ENCODE assay signal across 8 cellular contexts in the genomic region with DNA sequence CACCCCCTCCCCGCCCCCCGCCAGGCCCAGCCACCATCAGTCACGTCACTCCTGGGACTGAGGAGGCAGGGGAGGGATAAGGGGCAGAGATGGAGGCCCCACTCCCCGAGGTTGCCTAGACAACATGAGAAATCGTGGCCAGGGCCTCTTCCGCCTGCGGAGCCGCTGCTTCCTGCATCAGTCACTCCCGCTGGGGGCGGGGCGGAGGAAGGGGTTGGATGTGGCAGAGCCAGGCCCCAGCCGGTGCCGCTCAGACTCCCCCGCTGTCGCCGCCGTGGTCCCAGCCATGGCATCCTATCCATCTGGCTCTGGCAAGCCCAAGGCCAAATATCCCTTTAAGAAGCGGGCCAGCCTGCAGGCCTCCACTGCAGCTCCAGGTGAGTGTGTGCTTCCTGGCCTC. TPM values are rescaled to one million over a fixed set of nuclear protein-coding genes. Genes with fewer than 3 reads are reported as not detected.
DNase-seq lines count a peak whose midpoint lies in the region; ATAC-seq and TF ChIP-seq lines count a peak whose summit lies in the region.

No MANE protein-coding gene starts in this region.

- no peaks in the 10 kb centered on the region for H3K27me3 Mint-ChIP-seq in activated naive CD8-positive, alpha-beta T cell treated with anti-CD3 and anti-CD28 coated beads for 36 hours

- peak; percentile 90 for DNase-seq in NCI-H1105 (lab: John Stamatoyannopoulos, UW)
- peak; percentile 94 for DNase-seq in SKM-1 (lab: John Stamatoyannopoulos, UW; ENCODE audit: unreplicated experiment)
- peak; percentile 98 for DNase-seq in activated naive CD8-positive, alpha-beta T cell treated with anti-CD3 and anti-CD28 coated beads for 36 hours
- peak; percentile 87 to 99 (median 94) for DNase-seq in head of caudate nucleus
- DNase-seq in ovary: peak; percentile 89 to 94 (median 93)

- H3K27ac ChIP-seq in ovary (peak overlapping the region; percentile 48 to 84), thymus (ENCODE audit: low read depth) (peak overlapping the region; percentile 39)

- peaks cover 49% of the 10 kb centered on the region for H3K4me1 Mint-ChIP-seq in activated naive CD8-positive, alpha-beta T cell treated with anti-CD3 and anti-CD28 coated beads for 36 hours

- H3K9me3 ChIP-seq in ovary (no peaks in the 10 kb centered on the region), thymus (ENCODE audit: control insufficient read depth) (no peaks in the 10 kb centered on the region)

- peak; percentile 21 for TF ChIP-seq POLR2A in GM10847 (IDR thresholded peaks at IDR 0.05; ENCODE audit: extremely low read depth, insufficient read length)
- no peak for TF ChIP-seq POLR2A in ovary (IDR thresholded peaks at IDR 0.05)

- WGBS in ovary, 3 donors: 0 to 1% (median 0%) methylated on average over 17 to 18 of the region's 18 CpGs
- under 1% methylated on average over 18 of the region's 18 CpGs for WGBS in thymus

- TF ChIP-seq EP300 in ovary (IDR thresholded peaks at IDR 0.05): no peak

- H3K4me3 ChIP-seq in ovary (peak overlapping the region; percentile 59), thymus (ENCODE audit: low read length) (peak overlapping the region; percentile 68)

- no peaks in the 10 kb centered on the region for H3K9me3 Mint-ChIP-seq in activated naive CD8-positive, alpha-beta T cell treated with anti-CD3 and anti-CD28 coated beads for 36 hours

- peaks cover 14% of the 10 kb centered on the region for H3K36me3 Mint-ChIP-seq in activated naive CD8-positive, alpha-beta T cell treated with anti-CD3 and anti-CD28 coated beads for 36 hours

- H3K27me3 ChIP-seq in ovary (no peaks in the 10 kb centered on the region), thymus (ENCODE audit: control insufficient read depth, insufficient read depth) (no peaks in the 10 kb centered on the region)

- H3K36me3 ChIP-seq in ovary (no peaks in the 10 kb centered on the region), thymus (ENCODE audit: control insufficient read depth, insufficient read depth) (peaks cover 3% of the 10 kb centered on the region)

- no peak for TF ChIP-seq CTCF in ovary (IDR thresholded peaks at IDR 0.05)

- peak overlapping the region; percentile 96 for H3K27ac Mint-ChIP-seq in activated naive CD8-positive, alpha-beta T cell treated with anti-CD3 and anti-CD28 coated beads for 36 hours

- intact Hi-C loops in head of caudate nucleus (cut with DNase I): loop anchor here (5.0 kb wide), 1 partner anchor 74 kb away; a partner anchor contains a TSS
- intact Hi-C loops in ovary (cut with DNase I): no loop called here

- H3K4me1 ChIP-seq in ovary (ENCODE audit: insufficient read depth): peaks cover 8% of the 10 kb centered on the region
- H3K4me1 ChIP-seq in thymus (ENCODE audit: control insufficient read depth, insufficient read depth, low read length): peaks cover 34% of the 10 kb centered on the region

- ATAC-seq in HG02678 (IDR thresholded peaks at IDR 0.05; ENCODE audit: unreplicated experiment): peak; percentile 71

- peak overlapping the region; percentile 96 for H3K4me3 Mint-ChIP-seq in activated naive CD8-positive, alpha-beta T cell treated with anti-CD3 and anti-CD28 coated beads for 36 hours

RNA-seq across cellular contexts. Expression of a gene that starts 1.3 kb away (rescaled TPM):
- 10 to 100 TPM; 89.5 to 91.4 TPM for total RNA-seq in activated naive CD8-positive, alpha-beta T cell treated with anti-CD3 and anti-CD28 coated beads for 36 hours
- 10 to 100 TPM; 40.5 to 86.0 (median 64.8) TPM for total RNA-seq in ovary
- polyA plus RNA-seq in ovary (10 to 100 TPM; 19.4 to 25.7 TPM), thymus (32.8 TPM)

RNA-seq across cellular contexts. Expression of a gene that starts 1.5 kb away (rescaled TPM):
- total RNA-seq in activated naive CD8-positive, alpha-beta T cell treated with anti-CD3 and anti-CD28 coated beads for 36 hours: under 1 TPM; 0.64 to 0.91 TPM
- total RNA-seq in ovary: not detected
- polyA plus RNA-seq in ovary (not detected), thymus (0.05 TPM)

RNA-seq across cellular contexts. Expression of a gene that starts 35.0 kb away (rescaled TPM):
- total RNA-seq in activated naive CD8-positive, alpha-beta T cell treated with anti-CD3 and anti-CD28 coated beads for 36 hours: 1 to 10 TPM; 2.4 to 3.0 TPM
- 10 to 100 TPM; 23.0 to 91.8 (median 47.2) TPM for total RNA-seq in ovary
- 100 to 1,000 TPM in 1 of 2 donors, 10 to 100 TPM in 1; 43.3 to 116 TPM for polyA plus RNA-seq in ovary
- polyA plus RNA-seq in thymus: 15.6 TPM

RNA-seq across cellular contexts. Expression of a gene that starts 47.0 kb away (rescaled TPM):
- total RNA-seq in activated naive CD8-positive, alpha-beta T cell treated with anti-CD3 and anti-CD28 coated beads for 36 hours: 1 to 10 TPM; 7.4 to 8.5 TPM
- total RNA-seq in ovary: 100 to 1,000 TPM; 101 to 318 (median 195) TPM
- 100 to 1,000 TPM; 202 to 209 TPM for polyA plus RNA-seq in ovary
- 100 TPM for polyA plus RNA-seq in thymus

Comparison
In these comparisons a context has a peak if more than half of its experiments do, and no peak if none do; other contexts are left out.
1. Peak in every context shown above with its lines: DNase-seq, ATAC-seq, H3K4me3 ChIP-seq and H3K27ac ChIP-seq.
2. RNA of a gene that starts 35.0 kb away (total RNA-seq): 23.0 to 91.8 TPM in ovary; 2.4 to 3.0 TPM in activated naive CD8-positive, alpha-beta T cell treated with anti-CD3 and anti-CD28 coated beads for 36 hours; every median in the first group is over 4 times any median in the second.